Comparison of ENCODE assay signal across 18 cellular contexts in genomic region chr22:39302431-39302960, GRCh38. TPM values are rescaled to one million over a fixed set of nuclear protein-coding genes. Genes with fewer than 3 reads are reported as not detected.
DNase-seq lines count a peak whose midpoint lies in the region; ATAC-seq, FAIRE-seq and TF ChIP-seq lines count a peak whose summit lies in the region.
"Had no signal": no experiment of that assay in that cellular context is flagged by ENCODE, and none has a peak within 500 bp of the region (broad histone marks: within the 10 kb centered on the region; RNA-seq: fewer than 3 reads in every experiment).

No MANE protein-coding gene starts in this region.

- BruUV-seq in HepG2 (replicated peaks; lab: Mats Ljungman, UMichigan) = no TSS peak

- CTCF ChIA-PET in HepG2 (lab: Yijun Ruan, JAX; ENCODE audit: low intra/inter-chr PET ratio, low total read pairs) = interaction anchor here (0.8 kb wide), 1 partner anchor 167 kb away, joined by 3 read pairs; no protein-coding TSS in a partner anchor

- H3K9me3 ChIP-seq in HepG2 (ENCODE audit: low read length) (no peaks in the 10 kb centered on the region), right lobe of liver (no peaks in the 10 kb centered on the region), Karpas-422 (ENCODE audit: low read length) (no peaks in the 10 kb centered on the region), osteoblast (ENCODE audit: low read depth, low read length) (no peaks in the 10 kb centered on the region)
- H3K9me3 ChIP-seq: HAP-1 had no signal

- no peaks in the 10 kb centered on the region for H3K36me3 ChIP-seq in HepG2 (replicated peaks in 1 of 2; ENCODE audit: control insufficient read depth in 1 of 2, insufficient read depth in 2 of 2, low read length in 2 of 2)
- no peaks in the 10 kb centered on the region for H3K36me3 ChIP-seq in right lobe of liver
- H3K36me3 ChIP-seq in Karpas-422 (ENCODE audit: insufficient read depth, low read length) = no peaks in the 10 kb centered on the region; the same call in 1 of the 2 replicates
- no peaks in the 10 kb centered on the region for H3K36me3 ChIP-seq in osteoblast (ENCODE audit: insufficient read depth, low read length)
- H3K36me3 ChIP-seq: HAP-1 had no signal

- in situ Hi-C loops in HepG2 (cut with HindIII; ENCODE audit: extremely low pct_ligation_motif_present, low pct_unique_long_range_greater_than_20kb) = no loop called here

- H3K27ac ChIP-seq in HepG2 (ENCODE audit: extremely low read length, insufficient read depth, low read length) = no peak overlapping the region
- H3K27ac ChIP-seq in right lobe of liver = no peak overlapping the region
- H3K27ac ChIP-seq in Karpas-422 (ENCODE audit: low read length) = no peak overlapping the region
- no peak overlapping the region for H3K27ac ChIP-seq in osteoblast (ENCODE audit: low read depth, low read length)

- H3K36me3 Mint-ChIP-seq in activated naive CD8-positive, alpha-beta T cell treated with anti-CD3 and anti-CD28 coated beads, Interleukin-2, amount 50 U/mL, for 24 hours (ENCODE audit: low read depth) = no peaks in the 10 kb centered on the region
- H3K36me3 Mint-ChIP-seq in chondrocyte (ENCODE audit: low read depth) = peaks cover 2% of the 10 kb centered on the region
- H3K36me3 Mint-ChIP-seq: CD8-positive, alpha-beta T cell had no signal

- TF ChIP-seq CTCF in HepG2 (CRISPR knock-in tag; IDR thresholded peaks at IDR 0.05) = no peak
- TF ChIP-seq CTCF in right lobe of liver (IDR thresholded peaks at IDR 0.05) = no peak
- no peak for TF ChIP-seq CTCF in osteoblast (IDR thresholded peaks at IDR 0.05; ENCODE audit: extremely low read depth, low read depth, low read length)
- TF ChIP-seq CTCF in chondrocyte (IDR thresholded peaks at IDR 0.05) = no peak

- no peak overlapping the region for H3K4me3 Mint-ChIP-seq in activated naive CD8-positive, alpha-beta T cell treated with anti-CD3 and anti-CD28 coated beads, Interleukin-2, amount 50 U/mL, for 24 hours
- H3K4me3 Mint-ChIP-seq in chondrocyte (ENCODE audit: unreplicated experiment) = no peak overlapping the region
- H3K4me3 Mint-ChIP-seq: CD14-positive monocyte; CD8-positive, alpha-beta T cell had no signal

- no peak for TF ChIP-seq RAD21 in HepG2 (CRISPR knock-in tag; IDR thresholded peaks at IDR 0.05)

- DNase-seq in HepG2 (ENCODE audit: low spot score) (no peak), right lobe of liver (no peak), Karpas-422 (peak; percentile 50), osteoblast (ENCODE audit: insufficient read length, low spot score, missing footprints) (peak; percentile 22), KG1 (lab: John Stamatoyannopoulos, UW) (no peak), chondrocyte (ENCODE audit: low spot score) (no peak), GM03348 (ENCODE audit: low spot score) (no peak)
- DNase-seq in activated naive CD8-positive, alpha-beta T cell treated with anti-CD3 and anti-CD28 coated beads, Interleukin-2, amount 50 U/mL, for 24 hours = no peak
- DNase-seq: CD8-positive, alpha-beta T cell; COR-L47; DND-41; GDM1; GOT3 had no signal

- POLR2A ChIA-PET in HepG2 (lab: Yijun Ruan, JAX) = interaction anchor here (0.8 to 4.1 kb wide), 5 partner anchors 9 to 19 kb away, joined by 3 to 55 read pairs (median 3); partner anchors contain the start of gene RPL3

- H3K9me2 ChIP-seq in Karpas-422 (replicated peaks; ENCODE audit: insufficient read depth, low read length) = no peaks in the 10 kb centered on the region

- H3K4me3 ChIP-seq in HepG2 (replicated peaks in 1 of 3; ENCODE audit: insufficient read depth in 1 of 3, low read depth in 2 of 3, low read length in 3 of 3) = no peak overlapping the region
- no peak overlapping the region for H3K4me3 ChIP-seq in right lobe of liver
- H3K4me3 ChIP-seq in Karpas-422 (ENCODE audit: low read length) = no peak overlapping the region
- no peak overlapping the region for H3K4me3 ChIP-seq in osteoblast (ENCODE audit: insufficient read depth, low read length)
- H3K4me3 ChIP-seq: HAP-1 had no signal

- H3K4me1 ChIP-seq in HepG2 (ENCODE audit: insufficient read depth, low read length) = peaks cover 82% of the 10 kb centered on the region
- H3K4me1 ChIP-seq in right lobe of liver = peaks cover 0 to 59% (median 25%) of the 10 kb centered on the region in 4 donors
- H3K4me1 ChIP-seq in Karpas-422 (ENCODE audit: low read length) = peaks cover 14% of the 10 kb centered on the region
- peaks cover 3% of the 10 kb centered on the region for H3K4me1 ChIP-seq in osteoblast (ENCODE audit: insufficient read depth, low read length)

- no peaks in the 10 kb centered on the region for H3K9me3 Mint-ChIP-seq in activated naive CD8-positive, alpha-beta T cell treated with anti-CD3 and anti-CD28 coated beads, Interleukin-2, amount 50 U/mL, for 24 hours
- no peaks in the 10 kb centered on the region for H3K9me3 Mint-ChIP-seq in chondrocyte (ENCODE audit: low read depth)
- H3K9me3 Mint-ChIP-seq: CD14-positive monocyte; CD8-positive, alpha-beta T cell had no signal

- H3K79me2 ChIP-seq in HepG2 (ENCODE audit: insufficient read depth, low read length) (no peaks in the 10 kb centered on the region), Karpas-422 (ENCODE audit: low read length) (no peaks in the 10 kb centered on the region), osteoblast (ENCODE audit: insufficient read depth, low read length) (no peaks in the 10 kb centered on the region)

- TF ChIP-seq POLR2A in HepG2 (IDR thresholded peaks at IDR 0.05; ENCODE audit: insufficient read depth in 1 of 2, low read depth in 2 of 2, low read length in 2 of 2) (no peak), right lobe of liver (IDR thresholded peaks at IDR 0.05) (no peak)

- no peaks in the 10 kb centered on the region; a peak in 2 of 5 replicates for H3K27me3 ChIP-seq in HepG2 (ENCODE audit: control insufficient read depth in 1 of 2, insufficient read depth in 2 of 2, low read length in 2 of 2)
- H3K27me3 ChIP-seq in right lobe of liver = no peaks in the 10 kb centered on the region
- H3K27me3 ChIP-seq in Karpas-422 (ENCODE audit: low read length) = no peaks in the 10 kb centered on the region
- peaks cover 8% of the 10 kb centered on the region for H3K27me3 ChIP-seq in osteoblast (ENCODE audit: insufficient read depth, low read length)

- ATAC-seq in HepG2 = no peak
- ATAC-seq in right lobe of liver = no peak
- no peak for ATAC-seq in activated naive CD8-positive, alpha-beta T cell treated with anti-CD3 and anti-CD28 coated beads, Interleukin-2, amount 50 U/mL, for 24 hours
- ATAC-seq: CD8-positive, alpha-beta T cell had no signal

- no peak for FAIRE-seq in HepG2 (lab: Jason Lieb, UNC)
- FAIRE-seq: A204.1, GM19239, HTR-8/SVneo had no signal

- H4K20me1 ChIP-seq in HepG2 (ENCODE audit: insufficient read depth, low read length) = no peaks in the 10 kb centered on the region
- H4K20me1 ChIP-seq in Karpas-422 (ENCODE audit: insufficient read depth, low read depth, low read length) = no peaks in the 10 kb centered on the region
- H4K20me1 ChIP-seq in osteoblast (ENCODE audit: insufficient read depth, low read length) = no peaks in the 10 kb centered on the region

- intact Hi-C loops in HepG2 (cut with micrococcal nuclease; ENCODE audit: unreplicated experiment) (loop anchor here (5.0 kb wide), 1 partner anchor 35 kb away; no protein-coding TSS in a partner anchor), right lobe of liver (cut with DNase I) (no loop called here)

- H3K27me3 Mint-ChIP-seq in activated naive CD8-positive, alpha-beta T cell treated with anti-CD3 and anti-CD28 coated beads, Interleukin-2, amount 50 U/mL, for 24 hours = peaks cover 18% of the 10 kb centered on the region
- H3K27me3 Mint-ChIP-seq in chondrocyte (ENCODE audit: low read depth) = no peaks in the 10 kb centered on the region

- TF ChIP-seq EP300 in HepG2 (IDR thresholded peaks at IDR 0.05; ENCODE audit: low read depth in 2 of 2, low read length in 2 of 2) (no peak), HepG2 (CRISPR knock-in tag; IDR thresholded peaks at IDR 0.05; ENCODE audit: borderline replicate concordance) (no peak)

- H3K27ac Mint-ChIP-seq in activated naive CD8-positive, alpha-beta T cell treated with anti-CD3 and anti-CD28 coated beads, Interleukin-2, amount 50 U/mL, for 24 hours = peak overlapping the region; percentile 1
- no peak overlapping the region for H3K27ac Mint-ChIP-seq in chondrocyte (ENCODE audit: unreplicated experiment)
- H3K27ac Mint-ChIP-seq: CD8-positive, alpha-beta T cell had no signal

- H2AFZ ChIP-seq in HepG2 (ENCODE audit: low read length) (no peak overlapping the region), Karpas-422 (ENCODE audit: low read length) (no peak overlapping the region), osteoblast (ENCODE audit: low read length) (no peak overlapping the region)

- peaks cover 11% of the 10 kb centered on the region for H3K4me1 Mint-ChIP-seq in activated naive CD8-positive, alpha-beta T cell treated with anti-CD3 and anti-CD28 coated beads, Interleukin-2, amount 50 U/mL, for 24 hours
- peaks cover 48% of the 10 kb centered on the region for H3K4me1 Mint-ChIP-seq in chondrocyte (ENCODE audit: low read depth)

- 52% methylated on average over 2 of the region's 2 CpGs for WGBS in HepG2 (ENCODE audit: low lambda C conversion rate)
- WGBS in right lobe of liver (ENCODE audit: insufficient coverage, low coverage, low lambda C conversion rate, missing lambda C conversion rate) = 38% methylated on average over 1 of the region's 2 CpGs

- H3K9ac ChIP-seq in HepG2 (ENCODE audit: insufficient read depth, low read depth, low read length) (no peak overlapping the region), Karpas-422 (ENCODE audit: low read length) (no peak overlapping the region)

- H3K4me2 ChIP-seq in HepG2 (ENCODE audit: low read depth, low read length) = no peak overlapping the region
- H3K4me2 ChIP-seq in Karpas-422 (ENCODE audit: low read depth, low read length, poor library complexity, severe bottlenecking) = no peak overlapping the region
- no peak overlapping the region for H3K4me2 ChIP-seq in osteoblast (ENCODE audit: insufficient read depth, low read length)

RNA-seq across cellular contexts. Expression of gene RPL3, which starts 16.9 kb away (rescaled TPM):
- 1,051 and 1,499 TPM in 2 replicates for total RNA-seq in HepG2 (2016; rRNA removed; fragmentation: Illumina TruSeq; extraction: Trizol)
- 1,087 and 1,361 TPM in 2 replicates for total RNA-seq in HepG2 (2016; cell fraction: cytosol; rRNA removed; fragmentation: Illumina TruSeq; extraction: Trizol; ENCODE audit: low read depth)
- 1,096 and 1,452 TPM in 2 replicates for total RNA-seq in HepG2 (2016; cell fraction: insoluble cytoplasmic fraction; rRNA removed; fragmentation: Illumina TruSeq; extraction: Trizol)
- total RNA-seq in HepG2 (2016; cell fraction: membrane; rRNA removed; fragmentation: Illumina TruSeq; extraction: Trizol) = 2,264 and 2,553 TPM in 2 replicates
- 614 and 672 TPM in 2 replicates for total RNA-seq in HepG2 (2016; cell fraction: nucleus; rRNA removed; fragmentation: Illumina TruSeq; extraction: Trizol)
- polyA plus RNA-seq in HepG2 (2011; rRNA removed) = 3,218 and 3,279 TPM in 2 replicates
- 5,445 and 6,556 TPM in 2 replicates for polyA plus RNA-seq in HepG2 (2011; cell fraction: cytosol; rRNA removed)
- 1,725 and 2,021 TPM in 2 replicates for polyA plus RNA-seq in HepG2 (2011; cell fraction: nucleus; rRNA removed)
- polyA plus RNA-seq in HepG2 (2012) = 2,306 and 3,237 TPM in 2 replicates
- polyA plus RNA-seq in HepG2 (2016; cell fraction: cytosol; fragmentation: Illumina TruSeq; extraction: Trizol; ENCODE audit: low read depth) = 2,660 and 3,068 TPM in 2 replicates
- 2,953 and 3,012 TPM in 2 replicates for polyA plus RNA-seq in HepG2 (2016; cell fraction: insoluble cytoplasmic fraction; fragmentation: Illumina TruSeq; extraction: Trizol; ENCODE audit: low read depth)
- polyA plus RNA-seq in HepG2 (2016; cell fraction: membrane; fragmentation: Illumina TruSeq; extraction: Trizol; ENCODE audit: low read depth) = 4,441 and 4,891 TPM in 2 replicates
- 1,802 and 1,847 TPM in 2 replicates for polyA plus RNA-seq in HepG2 (2016; cell fraction: nucleus; fragmentation: Illumina TruSeq; extraction: Trizol; ENCODE audit: insufficient read depth, low read depth)
- polyA minus RNA-seq in HepG2 (2011; rRNA and poly(A)+ RNA removed; ENCODE audit: low replicate concordance) = 2,170 and 2,278 TPM in 2 replicates
- polyA minus RNA-seq in HepG2 (2011; cell fraction: cytosol; rRNA and poly(A)+ RNA removed) = 946 and 956 TPM in 2 replicates
- 510 and 805 TPM in 2 replicates for polyA minus RNA-seq in HepG2 (2011; cell fraction: nucleus; rRNA and poly(A)+ RNA removed)
- total RNA-seq in right lobe of liver = 100 to 1,000 TPM; 648 to 905 (median 743) TPM
- 1,770 and 3,552 TPM in 2 replicates for total RNA-seq in Karpas-422 (2014; rRNA removed; shearing (Covaris generic); ENCODE audit: low replicate concordance)
- 1,858 and 2,119 TPM in 2 replicates for total RNA-seq in osteoblast
- 1,302 to 1,415 TPM (median 1,326 TPM) in 3 replicates for total RNA-seq in chondrocyte

RNA-seq across cellular contexts. Expression of gene SYNGR1, which starts 47.3 kb away (rescaled TPM):
- total RNA-seq in HepG2 (2016; rRNA removed; fragmentation: Illumina TruSeq; extraction: Trizol) (0.27 TPM in 1 of 2 replicates, not detected in the other), right lobe of liver (1 to 10 TPM in 5 of 6 experiments, under 1 TPM in 1; 0.74 to 3.2 (median 2.2) TPM), osteoblast (2.1 and 3.6 TPM in 2 replicates), chondrocyte (15.0 to 18.4 TPM (median 16.5 TPM) in 3 replicates)
- 0.71 TPM in 2 replicates for total RNA-seq in HepG2 (2016; cell fraction: cytosol; rRNA removed; fragmentation: Illumina TruSeq; extraction: Trizol; ENCODE audit: low read depth)
- total RNA-seq in HepG2 (2016; cell fraction: insoluble cytoplasmic fraction; rRNA removed; fragmentation: Illumina TruSeq; extraction: Trizol) = 0.21 and 0.39 TPM in 2 replicates
- total RNA-seq in HepG2 (2016; cell fraction: membrane; rRNA removed; fragmentation: Illumina TruSeq; extraction: Trizol) = 0.19 and 0.48 TPM in 2 replicates
- total RNA-seq in HepG2 (2016; cell fraction: nucleus; rRNA removed; fragmentation: Illumina TruSeq; extraction: Trizol) = 0.25 TPM in 1 of 2 replicates, not detected in the other
- 2.7 and 3.3 TPM in 2 replicates for polyA plus RNA-seq in HepG2 (2011; rRNA removed)
- 2.1 and 3.4 TPM in 2 replicates for polyA plus RNA-seq in HepG2 (2011; cell fraction: cytosol; rRNA removed)
- polyA plus RNA-seq in HepG2 (2011; cell fraction: nucleus; rRNA removed) = 4.6 and 7.5 TPM in 2 replicates
- 2.1 and 2.8 TPM in 2 replicates for polyA plus RNA-seq in HepG2 (2012)
- polyA plus RNA-seq in HepG2 (2016; cell fraction: cytosol; fragmentation: Illumina TruSeq; extraction: Trizol; ENCODE audit: low read depth) = 1.6 and 1.8 TPM in 2 replicates
- 0.53 and 1.0 TPM in 2 replicates for polyA plus RNA-seq in HepG2 (2016; cell fraction: insoluble cytoplasmic fraction; fragmentation: Illumina TruSeq; extraction: Trizol; ENCODE audit: low read depth)
- polyA plus RNA-seq in HepG2 (2016; cell fraction: membrane; fragmentation: Illumina TruSeq; extraction: Trizol; ENCODE audit: low read depth) = 0.81 and 1.6 TPM in 2 replicates
- 1.7 and 2.3 TPM in 2 replicates for polyA plus RNA-seq in HepG2 (2016; cell fraction: nucleus; fragmentation: Illumina TruSeq; extraction: Trizol; ENCODE audit: insufficient read depth, low read depth)
- polyA minus RNA-seq in HepG2 (2011; rRNA and poly(A)+ RNA removed; ENCODE audit: low replicate concordance) = 0.82 and 3.0 TPM in 2 replicates
- 1.2 TPM in 1 of 2 replicates, not detected in the other for polyA minus RNA-seq in HepG2 (2011; cell fraction: cytosol; rRNA and poly(A)+ RNA removed)
- 0.77 and 1.6 TPM in 2 replicates for polyA minus RNA-seq in HepG2 (2011; cell fraction: nucleus; rRNA and poly(A)+ RNA removed)
- 37.2 and 47.7 TPM in 2 replicates for total RNA-seq in Karpas-422 (2014; rRNA removed; shearing (Covaris generic); ENCODE audit: low replicate concordance)

RNA-seq across cellular contexts. Expression of gene PDGFB, which starts 57.7 kb away (rescaled TPM):
- total RNA-seq in HepG2 (2016; rRNA removed; fragmentation: Illumina TruSeq; extraction: Trizol) (0.65 and 1.4 TPM in 2 replicates), right lobe of liver (10 to 100 TPM in 1 of 6 experiments, 1 to 10 TPM in 4, under 1 TPM in 1; 0.90 to 10.2 (median 3.3) TPM), osteoblast (under 0.01 TPM in 1 of 2 replicates, not detected in the other), chondrocyte (10.5 to 16.9 TPM (median 16.5 TPM) in 3 replicates)
- total RNA-seq in HepG2 (2016; cell fraction: cytosol; rRNA removed; fragmentation: Illumina TruSeq; extraction: Trizol; ENCODE audit: low read depth) = 0.26 and 0.30 TPM in 2 replicates
- total RNA-seq in HepG2 (2016; cell fraction: insoluble cytoplasmic fraction; rRNA removed; fragmentation: Illumina TruSeq; extraction: Trizol) = 1.0 and 1.1 TPM in 2 replicates
- 0.76 and 1.4 TPM in 2 replicates for total RNA-seq in HepG2 (2016; cell fraction: membrane; rRNA removed; fragmentation: Illumina TruSeq; extraction: Trizol)
- 1.7 and 2.0 TPM in 2 replicates for total RNA-seq in HepG2 (2016; cell fraction: nucleus; rRNA removed; fragmentation: Illumina TruSeq; extraction: Trizol)
- polyA plus RNA-seq in HepG2 (2011; rRNA removed) = 10.1 and 12.8 TPM in 2 replicates
- 12.7 and 12.9 TPM in 2 replicates for polyA plus RNA-seq in HepG2 (2011; cell fraction: cytosol; rRNA removed)
- polyA plus RNA-seq in HepG2 (2011; cell fraction: nucleus; rRNA removed) = 37.3 and 38.1 TPM in 2 replicates
- polyA plus RNA-seq in HepG2 (2012) = 11.5 and 12.7 TPM in 2 replicates
- 0.15 and 0.27 TPM in 2 replicates for polyA plus RNA-seq in HepG2 (2016; cell fraction: cytosol; fragmentation: Illumina TruSeq; extraction: Trizol; ENCODE audit: low read depth)
- 0.72 and 0.85 TPM in 2 replicates for polyA plus RNA-seq in HepG2 (2016; cell fraction: insoluble cytoplasmic fraction; fragmentation: Illumina TruSeq; extraction: Trizol; ENCODE audit: low read depth)
- polyA plus RNA-seq in HepG2 (2016; cell fraction: membrane; fragmentation: Illumina TruSeq; extraction: Trizol; ENCODE audit: low read depth) = 0.63 and 0.68 TPM in 2 replicates
- polyA plus RNA-seq in HepG2 (2016; cell fraction: nucleus; fragmentation: Illumina TruSeq; extraction: Trizol; ENCODE audit: insufficient read depth, low read depth) = 3.3 and 3.9 TPM in 2 replicates
- 2.3 and 28.2 TPM in 2 replicates for polyA minus RNA-seq in HepG2 (2011; rRNA and poly(A)+ RNA removed; ENCODE audit: low replicate concordance)
- 13.6 and 16.1 TPM in 2 replicates for polyA minus RNA-seq in HepG2 (2011; cell fraction: cytosol; rRNA and poly(A)+ RNA removed)
- polyA minus RNA-seq in HepG2 (2011; cell fraction: nucleus; rRNA and poly(A)+ RNA removed) = 7.7 and 9.6 TPM in 2 replicates
- total RNA-seq in Karpas-422 (2014; rRNA removed; shearing (Covaris generic); ENCODE audit: low replicate concordance) = 0.43 and 2.9 TPM in 2 replicates
- polyA plus RNA-seq: CD14-positive monocyte had no signal

Comparison
In these comparisons a context has a peak if more than half of its experiments do, and no peak if none do; other contexts are left out.
1. DNase-seq: peak in Karpas-422 (single experiment) and osteoblast (single experiment); none in HepG2 (single experiment), right lobe of liver (0 of 3), activated naive CD8-positive, alpha-beta T cell treated with anti-CD3 and anti-CD28 coated beads, Interleukin-2, amount 50 U/mL, for 24 hours (single experiment), KG1 (single experiment), chondrocyte (single experiment) and GM03348 (single experiment).